1 cellular context compared by ENCODE assay signal in the genomic region with DNA sequence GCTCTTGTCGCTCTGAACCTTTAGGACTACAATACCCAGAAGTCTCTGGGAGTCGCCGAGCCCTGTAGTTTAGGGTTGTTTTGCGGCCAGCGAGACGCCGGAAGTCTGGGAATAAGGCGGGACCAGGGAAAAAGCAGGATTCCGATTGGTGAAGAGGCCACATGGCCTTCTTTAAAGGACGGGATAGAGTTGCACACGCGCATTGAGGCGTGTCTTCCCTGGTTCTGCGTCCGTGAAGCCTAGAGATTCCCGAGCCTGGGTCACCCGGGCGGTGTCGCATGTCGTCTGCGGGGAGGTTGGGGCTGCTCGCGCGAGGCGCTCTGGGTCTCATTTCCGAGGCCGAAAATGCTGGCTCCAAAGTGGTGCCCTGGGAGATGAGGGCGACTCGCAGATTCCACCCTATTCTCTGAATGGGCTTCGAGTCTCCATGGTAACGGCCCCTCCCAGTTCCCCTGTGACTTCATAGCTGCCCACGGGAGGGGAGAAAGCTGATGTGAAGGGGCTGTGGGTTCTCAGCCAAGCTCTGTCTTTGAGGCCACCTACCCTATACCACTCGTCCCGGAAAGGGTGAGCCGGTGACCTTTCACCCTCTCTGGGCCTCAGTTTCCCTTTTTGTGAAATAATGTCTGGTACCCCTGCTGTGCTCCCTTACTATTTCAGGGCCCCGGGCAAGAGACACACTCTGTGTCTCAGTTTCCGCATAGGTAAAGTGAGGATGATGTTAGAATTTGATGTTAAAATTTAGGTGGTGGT.
TF ChIP-seq lines count a peak whose summit lies in the region.

No MANE protein-coding gene starts in this region.

TF ChIP-seq in IMR-90, 13 proteins besides CTCF, POLR2A, EP300 and RAD21 (continued from another document):
- TF ChIP-seq ELK1 (IDR thresholded peaks at IDR 0.05; ENCODE audit: borderline replicate concordance, low read depth, low read length): no peak
- peak; percentile 89; the same call in 1 of the 2 replicates for TF ChIP-seq MXI1 (IDR thresholded peaks at IDR 0.05; ENCODE audit: borderline replicate concordance, low read depth, low read length)
- no peak for TF ChIP-seq RFX5 (IDR thresholded peaks at IDR 0.05; ENCODE audit: low read depth, low read length)
- TF ChIP-seq MAZ (IDR thresholded peaks at IDR 0.05; ENCODE audit: borderline replicate concordance, low read depth, low read length): peak; percentile 59; the same call in 1 of the 2 replicates
